11 cellular contexts compared by ENCODE assay signal in genomic region chr2:199470672-199471442, GRCh38. TPM values are rescaled to one million over a fixed set of nuclear protein-coding genes. Genes with fewer than 3 reads are reported as not detected.
DNase-seq lines count a peak whose midpoint lies in the region; ATAC-seq and TF ChIP-seq lines count a peak whose summit lies in the region.
"Had no signal": no experiment of that assay in that cellular context is flagged by ENCODE, and none has a peak within 500 bp of the region (broad histone marks: within the 10 kb centered on the region; RNA-seq: fewer than 3 reads in every experiment).

No MANE protein-coding gene starts in this region.

- H3K9me3 ChIP-seq in mucosa of descending colon (no peaks in the 10 kb centered on the region), tibial nerve (no peaks in the 10 kb centered on the region)
- no peaks in the 10 kb centered on the region for H3K9me3 ChIP-seq in CD8-positive, alpha-beta T cell (ENCODE audit: low read length)

- H3K36me3 Mint-ChIP-seq in activated naive CD8-positive, alpha-beta T cell treated with anti-CD3 and anti-CD28 coated beads, Interleukin-2, amount 10 ng/mL, durations not matched to agents 7 days and 5 days = no peaks in the 10 kb centered on the region
- no peaks in the 10 kb centered on the region for H3K36me3 Mint-ChIP-seq in activated naive CD8-positive, alpha-beta T cell treated with anti-CD3 and anti-CD28 coated beads, Interleukin-2, amount 50 U/mL, for 24 hours (ENCODE audit: low read depth)
- no peaks in the 10 kb centered on the region for H3K36me3 Mint-ChIP-seq in CD8-positive, alpha-beta T cell

- peaks cover 82% of the 10 kb centered on the region for H3K27me3 Mint-ChIP-seq in activated naive CD8-positive, alpha-beta T cell treated with anti-CD3 and anti-CD28 coated beads, Interleukin-2, amount 10 ng/mL, durations not matched to agents 7 days and 5 days
- H3K27me3 Mint-ChIP-seq in activated naive CD8-positive, alpha-beta T cell treated with anti-CD3 and anti-CD28 coated beads, Interleukin-2, amount 50 U/mL, for 24 hours = peaks cover 89% of the 10 kb centered on the region
- peaks cover 83% of the 10 kb centered on the region for H3K27me3 Mint-ChIP-seq in CD8-positive, alpha-beta T cell (ENCODE audit: low read depth)

- intact Hi-C loops in mucosa of descending colon (cut with DNase I, micrococcal nuclease) = no loop called here
- intact Hi-C loops in CD8-positive, alpha-beta T cell (cut with DNase I, micrococcal nuclease) = no loop called here

- no peak for DNase-seq in activated naive CD8-positive, alpha-beta T cell treated with anti-CD3 and anti-CD28 coated beads, Interleukin-2, amount 10 ng/mL, durations not matched to agents 7 days and 5 days
- no peak for DNase-seq in activated naive CD8-positive, alpha-beta T cell treated with anti-CD3 and anti-CD28 coated beads, Interleukin-2, amount 50 U/mL, for 24 hours
- peak; percentile 47 to 58 (median 50) for DNase-seq in mucosa of descending colon
- DNase-seq in tibial nerve (ENCODE audit: low spot score in 2 of 2) = no peak
- DNase-seq in CD8-positive, alpha-beta T cell = no peak
- DNase-seq: activated T-cell treated with anti-CD3 and anti-CD28 coated beads for 4 hours, cortex of kidney had no signal

- peak overlapping the region; percentile 21 for H3K27ac Mint-ChIP-seq in activated naive CD8-positive, alpha-beta T cell treated with anti-CD3 and anti-CD28 coated beads, Interleukin-2, amount 10 ng/mL, durations not matched to agents 7 days and 5 days
- no peak overlapping the region for H3K27ac Mint-ChIP-seq in activated naive CD8-positive, alpha-beta T cell treated with anti-CD3 and anti-CD28 coated beads, Interleukin-2, amount 50 U/mL, for 24 hours
- H3K27ac Mint-ChIP-seq in CD8-positive, alpha-beta T cell = no peak overlapping the region
- H3K27ac Mint-ChIP-seq: T-helper 1 cell treated with Interleukin-12 subunit alpha and Interleukin-12 subunit beta and Interleukin-4 antibody, amounts not matched to agents 30 μg/mL and 1 μg/mL, for 36 hours had no signal

- TF ChIP-seq POLR2A in tibial nerve (IDR thresholded peaks at IDR 0.05) = no peak

- CTCF ChIA-PET in CD8-positive, alpha-beta T cell (lab: Charles Lee) = interaction anchor here (0.9 to 1.0 kb wide), 2 partner anchors 15 to 18 kb away, joined by 3 to 4 read pairs; no protein-coding TSS in a partner anchor

- TF ChIP-seq CTCF in mucosa of descending colon (IDR thresholded peaks at IDR 0.05) = no peak
- TF ChIP-seq CTCF in tibial nerve (IDR thresholded peaks at IDR 0.05) = no peak
- TF ChIP-seq CTCF in CD8-positive, alpha-beta T cell (IDR thresholded peaks at IDR 0.05) = no peak

- H3K27ac ChIP-seq in cingulate gyrus (ENCODE audit: low read depth, low read length) (peak overlapping the region; percentile 10), tibial nerve (no peak overlapping the region)
- no peak overlapping the region for H3K27ac ChIP-seq in CD8-positive, alpha-beta T cell (ENCODE audit: low read depth, low read length)

- 2 to 12% methylated on average over 39 to 48 of the region's 48 CpGs for WGBS in tibial nerve, 2 donors

- peaks cover 0 to 99% of the 10 kb centered on the region in 2 donors for H3K27me3 ChIP-seq in tibial nerve
- peaks cover 55% of the 10 kb centered on the region for H3K27me3 ChIP-seq in CD8-positive, alpha-beta T cell (ENCODE audit: insufficient read depth, low read length)

- no peaks in the 10 kb centered on the region for H3K36me3 ChIP-seq in mucosa of descending colon (ENCODE audit: low read depth)
- no peaks in the 10 kb centered on the region for H3K36me3 ChIP-seq in tibial nerve
- no peaks in the 10 kb centered on the region for H3K36me3 ChIP-seq in CD8-positive, alpha-beta T cell (ENCODE audit: insufficient read depth, low read length)

- H3K4me1 ChIP-seq in mucosa of descending colon (ENCODE audit: low read depth) (peaks cover 19% of the 10 kb centered on the region), tibial nerve (peaks cover 0 to 38% (median 11%) of the 10 kb centered on the region in 4 donors)
- peaks cover 13% of the 10 kb centered on the region for H3K4me1 ChIP-seq in CD8-positive, alpha-beta T cell (ENCODE audit: insufficient read depth, low read length)

- POLR2A ChIA-PET in activated naive CD8-positive, alpha-beta T cell treated with anti-CD3 and anti-CD28 coated beads, Interleukin-2, amount 10 ng/mL, durations not matched to agents 7 days and 5 days (lab: Charles Lee) = no interaction called here
- POLR2A ChIA-PET in CD8-positive, alpha-beta T cell (lab: Charles Lee) = interaction anchor here (0.7 kb wide), 1 partner anchor 15 kb away, joined by 3 read pairs; no protein-coding TSS in a partner anchor

- no peak for TF ChIP-seq EP300 in tibial nerve (IDR thresholded peaks at IDR 0.05)

- no peak for ATAC-seq in activated naive CD8-positive, alpha-beta T cell treated with anti-CD3 and anti-CD28 coated beads, Interleukin-2, amount 10 ng/mL, durations not matched to agents 7 days and 5 days (ENCODE audit: low read depth)
- ATAC-seq in activated naive CD8-positive, alpha-beta T cell treated with anti-CD3 and anti-CD28 coated beads, Interleukin-2, amount 50 U/mL, for 24 hours = no peak
- ATAC-seq in mucosa of descending colon (peak; percentile 3), HG02763 (IDR thresholded peaks at IDR 0.05; ENCODE audit: unreplicated experiment) (no peak), HG03097 (IDR thresholded peaks at IDR 0.05; ENCODE audit: low FRiP score, unreplicated experiment) (no peak)
- ATAC-seq in CD8-positive, alpha-beta T cell = no peak

- peaks cover 2% of the 10 kb centered on the region for H3K4me1 Mint-ChIP-seq in activated naive CD8-positive, alpha-beta T cell treated with anti-CD3 and anti-CD28 coated beads, Interleukin-2, amount 10 ng/mL, durations not matched to agents 7 days and 5 days
- H3K4me1 Mint-ChIP-seq in activated naive CD8-positive, alpha-beta T cell treated with anti-CD3 and anti-CD28 coated beads, Interleukin-2, amount 50 U/mL, for 24 hours = peaks cover 2% of the 10 kb centered on the region
- H3K4me1 Mint-ChIP-seq in CD8-positive, alpha-beta T cell (ENCODE audit: low read depth) = peaks cover 16% of the 10 kb centered on the region

- H3K9me3 Mint-ChIP-seq in activated naive CD8-positive, alpha-beta T cell treated with anti-CD3 and anti-CD28 coated beads, Interleukin-2, amount 10 ng/mL, durations not matched to agents 7 days and 5 days = peaks cover 1% of the 10 kb centered on the region
- H3K9me3 Mint-ChIP-seq in activated naive CD8-positive, alpha-beta T cell treated with anti-CD3 and anti-CD28 coated beads, Interleukin-2, amount 50 U/mL, for 24 hours = no peaks in the 10 kb centered on the region
- no peaks in the 10 kb centered on the region for H3K9me3 Mint-ChIP-seq in CD8-positive, alpha-beta T cell
- H3K9me3 Mint-ChIP-seq: T-helper 1 cell treated with Interleukin-12 subunit alpha and Interleukin-12 subunit beta and Interleukin-4 antibody, amounts not matched to agents 30 μg/mL and 1 μg/mL, for 36 hours had no signal

- no peak overlapping the region for H3K4me3 Mint-ChIP-seq in activated naive CD8-positive, alpha-beta T cell treated with anti-CD3 and anti-CD28 coated beads, Interleukin-2, amount 10 ng/mL, durations not matched to agents 7 days and 5 days
- no peak overlapping the region for H3K4me3 Mint-ChIP-seq in activated naive CD8-positive, alpha-beta T cell treated with anti-CD3 and anti-CD28 coated beads, Interleukin-2, amount 50 U/mL, for 24 hours
- no peak overlapping the region for H3K4me3 Mint-ChIP-seq in CD8-positive, alpha-beta T cell
- H3K4me3 Mint-ChIP-seq: T-helper 1 cell treated with Interleukin-12 subunit alpha and Interleukin-12 subunit beta and Interleukin-4 antibody, amounts not matched to agents 30 μg/mL and 1 μg/mL, for 36 hours had no signal

- peak overlapping the region; percentile 28 for H3K4me3 ChIP-seq in mucosa of descending colon
- H3K4me3 ChIP-seq in tibial nerve = peak overlapping the region in 3 of 4 donors; percentile 4 to 32 (median 26)
- H3K4me3 ChIP-seq in CD8-positive, alpha-beta T cell (ENCODE audit: low read depth, low read length) = no peak overlapping the region

RNA-seq across cellular contexts. Expression of gene SATB2, which starts 13.1 kb away (rescaled TPM):
- total RNA-seq in activated naive CD8-positive, alpha-beta T cell treated with anti-CD3 and anti-CD28 coated beads, Interleukin-2, amount 10 ng/mL, durations not matched to agents 7 days and 5 days = under 1 TPM; 0.06 to 0.11 TPM
- total RNA-seq in mucosa of descending colon = 100 to 1,000 TPM; 125 to 328 (median 183) TPM
- total RNA-seq in tibial nerve = 10 to 100 TPM in 3 of 4 donors, 1 to 10 TPM in 1; 8.5 to 19.0 (median 12.0) TPM
- total RNA-seq in CD8-positive, alpha-beta T cell = not detected

Comparison
In these comparisons a context has a peak if more than half of its experiments do, and no peak if none do; other contexts are left out.
1. DNase-seq: peak in mucosa of descending colon (3 of 3); none in activated naive CD8-positive, alpha-beta T cell treated with anti-CD3 and anti-CD28 coated beads, Interleukin-2, amount 10 ng/mL, durations not matched to agents 7 days and 5 days (single experiment), activated naive CD8-positive, alpha-beta T cell treated with anti-CD3 and anti-CD28 coated beads, Interleukin-2, amount 50 U/mL, for 24 hours (single experiment), tibial nerve (0 of 2) and CD8-positive, alpha-beta T cell (0 of 7).
2. RNA of gene SATB2, which starts 13.1 kb away (total RNA-seq): 125 to 328 TPM in mucosa of descending colon and 8.5 to 19.0 TPM in tibial nerve; not detected in CD8-positive, alpha-beta T cell and 0.06 to 0.11 TPM in activated naive CD8-positive, alpha-beta T cell treated with anti-CD3 and anti-CD28 coated beads, Interleukin-2, amount 10 ng/mL, durations not matched to agents 7 days and 5 days; every median in the first group is over 4 times any median in the second.